Comparison of ENCODE assay signal across 15 cellular contexts in the genomic region with DNA sequence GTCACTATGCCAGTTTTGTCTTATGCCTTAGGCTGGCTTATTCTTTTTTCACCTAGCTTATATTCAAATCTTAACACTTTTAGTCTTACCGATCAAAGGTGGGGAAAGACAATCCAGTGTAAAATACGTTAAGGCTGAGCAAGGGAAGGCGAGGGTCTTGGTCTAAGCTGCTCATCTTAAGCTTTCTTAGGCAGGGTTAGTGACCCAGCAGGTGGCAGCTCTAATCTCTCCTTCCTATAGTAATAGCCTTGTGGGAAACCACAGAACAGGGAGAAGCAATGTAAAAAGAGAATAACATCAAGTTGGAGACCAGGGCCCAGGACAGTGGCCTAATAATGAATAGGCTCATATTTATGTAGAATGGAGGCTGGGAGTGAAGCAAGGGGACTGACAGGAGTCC.
"Had no signal": no experiment of that assay in that cellular context is flagged by ENCODE, and none has a peak within 500 bp of the region (broad histone marks: within the 10 kb centered on the region; RNA-seq: fewer than 3 reads in every experiment).

No MANE protein-coding gene starts in this region.

- H3K27ac ChIP-seq: ascending aorta, upper lobe of left lung had no signal

- H3K4me3 ChIP-seq: ascending aorta, dorsolateral prefrontal cortex, esophagus muscularis mucosa, mucosa of descending colon, upper lobe of left lung had no signal

- H3K4me1 Mint-ChIP-seq: nephron had no signal

- DNase-seq: activated CD4-positive, alpha-beta T cell treated with anti-CD3 and anti-CD28 coated beads for 48 hours; activated CD8-positive, alpha-beta memory T cell treated with anti-CD3 and anti-CD28 coated beads for 24 hours; dorsolateral prefrontal cortex; glutamatergic neuron; left colon; mucosa of descending colon; stimulated activated CD4-positive, alpha-beta T cell treated with anti-CD3 and anti-CD28 coated beads, Interleukin-2, amount 100 ng/mL, for 24 hours; stimulated activated naive CD4-positive, alpha-beta T cell; substantia nigra; SW 1271; T-helper 9 cell; upper lobe of left lung had no signal

- H3K27me3 ChIP-seq: ascending aorta, dorsolateral prefrontal cortex, esophagus muscularis mucosa, upper lobe of left lung had no signal

- H3K9me3 ChIP-seq: ascending aorta, esophagus muscularis mucosa, mucosa of descending colon, upper lobe of left lung had no signal

- H3K4me3 Mint-ChIP-seq: nephron had no signal

- H3K4me1 ChIP-seq: ascending aorta had no signal

- H3K9me3 Mint-ChIP-seq: nephron had no signal

- H3K27ac Mint-ChIP-seq: nephron had no signal
